In the genomic region with DNA sequence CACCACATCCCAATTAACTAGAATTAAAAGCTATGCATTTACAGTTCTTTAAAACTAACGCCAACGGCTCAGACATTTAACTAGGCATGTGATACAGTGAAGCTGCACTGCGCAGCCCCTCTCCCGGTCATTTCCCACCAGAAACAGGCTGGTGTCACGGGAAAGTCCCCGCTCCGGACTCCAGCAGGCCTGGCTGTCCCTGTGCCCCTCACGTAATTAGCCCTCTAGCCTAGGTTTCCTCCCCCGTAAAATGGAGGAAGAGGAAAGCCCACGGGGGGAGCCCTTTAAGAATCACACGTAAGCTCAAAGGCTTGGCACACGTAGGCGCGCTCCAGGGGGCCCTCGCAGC, we compare ENCODE assay signal across 8 cellular contexts. TPM values are rescaled to one million over a fixed set of nuclear protein-coding genes. Genes with fewer than 3 reads are reported as not detected.
DNase-seq lines count a peak whose midpoint lies in the region; ATAC-seq, FAIRE-seq and TF ChIP-seq lines count a peak whose summit lies in the region.

No MANE protein-coding gene starts in this region.

- H4K8ac ChIP-seq in mesendoderm (ENCODE audit: low read depth, low read length), result no peak overlapping the region

- H3K4me3 Mint-ChIP-seq in Caco-2 (ENCODE audit: unreplicated experiment), result peak overlapping the region; percentile 80

- H2BK5ac ChIP-seq in mesendoderm (ENCODE audit: low read length), result no peak overlapping the region

- no peak overlapping the region for H3K27ac Mint-ChIP-seq in Caco-2 (ENCODE audit: unreplicated experiment)

- no peaks in the 10 kb centered on the region for H3K79me1 ChIP-seq in mesendoderm (ENCODE audit: low read length)

- no peak overlapping the region for H4K5ac ChIP-seq in mesendoderm (ENCODE audit: low read length)

- H3K23ac ChIP-seq in mesendoderm (ENCODE audit: low read length), result no peak overlapping the region

- no peaks in the 10 kb centered on the region for H3K9me3 Mint-ChIP-seq in Caco-2 (ENCODE audit: unreplicated experiment)

- no peak for TF ChIP-seq CTCF in Caco-2 (IDR thresholded peaks at IDR 0.05; ENCODE audit: insufficient read depth in 1 of 2, low read depth in 1 of 2, low read length in 1 of 2, severe bottlenecking in 1 of 2, unreplicated experiment in 1 of 2)
- TF ChIP-seq CTCF in Panc1 (IDR thresholded peaks at IDR 0.05), result no peak
- TF ChIP-seq CTCF in fibroblast of mammary gland (conservative IDR thresholded peaks at IDR 0.05; ENCODE audit: control insufficient read depth, insufficient read depth, low read depth, low read length), result no peak
- TF ChIP-seq CTCF in retinal pigment epithelial cell (conservative IDR thresholded peaks at IDR 0.05; ENCODE audit: low read depth, low read length), result no peak

- no peak for FAIRE-seq in GM12892 (lab: Jason Lieb, UNC)

- POLR2A ChIA-PET in Caco-2 (lab: Charles Lee) (no interaction called here), Panc1 (lab: Charles Lee) (interaction anchor here (0.6 to 1.1 kb wide), 2 partner anchors 13 to 113 kb away, joined by 3 to 9 read pairs; no protein-coding TSS in a partner anchor)

- H3K4me2 ChIP-seq in mesendoderm (ENCODE audit: low read length), result no peak overlapping the region

- DNase-seq in Caco-2 (no peak), Panc1 (ENCODE audit: low read depth, low spot score) (no peak), fibroblast of mammary gland (ENCODE audit: low read depth) (no peak), retinal pigment epithelial cell (ENCODE audit: low read depth) (no peak), mesendoderm (no peak), GM12892 (ENCODE audit: insufficient read length) (no peak)
- DNase-seq in stimulated activated CD4-positive, alpha-beta T cell treated with anti-CD3 and anti-CD28 coated beads, Interleukin-4, amount 100 ng/mL, for 1 hour, result no peak

- peaks cover 23% of the 10 kb centered on the region for H3K27me3 Mint-ChIP-seq in Caco-2 (ENCODE audit: insufficient read depth, unreplicated experiment)

- H3K9ac ChIP-seq in mesendoderm (ENCODE audit: low read length), result no peak overlapping the region

- H3K27ac ChIP-seq in Panc1 (ENCODE audit: low read length), result peak overlapping the region; percentile 72
- H3K27ac ChIP-seq in mesendoderm (ENCODE audit: low read depth, low read length), result no peak overlapping the region

- H3K4me1 ChIP-seq in Caco-2 (peaks cover 3% of the 10 kb centered on the region; the same call in 1 of the 2 replicates), Panc1 (ENCODE audit: control insufficient read depth, insufficient read depth, low read length) (peaks cover 19% of the 10 kb centered on the region), mesendoderm (ENCODE audit: control insufficient read depth, low read depth, low read length) (no peaks in the 10 kb centered on the region)

- no peaks in the 10 kb centered on the region for H3K9me3 ChIP-seq in Caco-2
- H3K9me3 ChIP-seq in Panc1 (ENCODE audit: control insufficient read depth, insufficient read depth, low read depth, low read length), result no peaks in the 10 kb centered on the region

- no peak overlapping the region for H3K4ac ChIP-seq in mesendoderm (ENCODE audit: low read depth, low read length)

- no peak overlapping the region for H2BK120ac ChIP-seq in mesendoderm (ENCODE audit: low read depth, low read length)

- no peak for TF ChIP-seq POLR2A in GM12892 (IDR thresholded peaks at IDR 0.05; ENCODE audit: low read depth, low read length)

- WGBS in mesendoderm (ENCODE audit: extremely low coverage, insufficient coverage, low lambda C conversion rate), result no CpG with 5 or more reads among the region's 15 CpGs

- H3K18ac ChIP-seq in mesendoderm (ENCODE audit: low read length), result no peak overlapping the region

- ATAC-seq in Panc1 (no peak), HG02610 (IDR thresholded peaks at IDR 0.05; ENCODE audit: unreplicated experiment) (no peak)

- CTCF ChIA-PET in Caco-2 (lab: Charles Lee), result interaction anchor here (1.1 to 2.0 kb wide), 3 partner anchors 44 to 114 kb away, joined by 4 to 8 read pairs (median 4); a partner anchor contains a TSS
- CTCF ChIA-PET in Panc1 (lab: Charles Lee), result interaction anchor here (0.7 to 1.0 kb wide), 3 partner anchors 10 to 169 kb away, joined by 3 to 4 read pairs (median 3); no protein-coding TSS in a partner anchor

- H3K56ac ChIP-seq in mesendoderm (ENCODE audit: low read length), result no peak overlapping the region

- intact Hi-C loops in Caco-2 (cut with micrococcal nuclease; ENCODE audit: unreplicated experiment), result loop anchor here (1.0 kb wide), 1 partner anchor 57 kb away; a partner anchor contains a TSS
- intact Hi-C loops in Panc1 (cut with micrococcal nuclease; ENCODE audit: unreplicated experiment), result no loop called here

- in situ Hi-C loops in Panc1 (cut with HindIII; ENCODE audit: low pct_unique_long_range_greater_than_20kb, low sequenced_read_pairs), result no loop called here

- H3K36me3 ChIP-seq in Caco-2 (ENCODE audit: control insufficient read depth, insufficient read depth, low read length), result no peaks in the 10 kb centered on the region
- H3K36me3 ChIP-seq in Panc1 (ENCODE audit: control insufficient read depth, insufficient read depth, low read length), result no peaks in the 10 kb centered on the region
- no peaks in the 10 kb centered on the region for H3K36me3 ChIP-seq in mesendoderm (ENCODE audit: control insufficient read depth, insufficient read depth, low read length)

- H3K4me1 Mint-ChIP-seq in Caco-2 (ENCODE audit: low read depth, unreplicated experiment), result no peaks in the 10 kb centered on the region

- BruUV-seq in Caco-2 (replicated peaks; lab: Mats Ljungman, UMichigan), result no TSS peak
- no TSS peak for BruUV-seq in Panc1 (replicated peaks; lab: Mats Ljungman, UMichigan)

- no peak overlapping the region for H2BK15ac ChIP-seq in mesendoderm (replicated peaks; ENCODE audit: low read depth)

- H2AK5ac ChIP-seq in mesendoderm (ENCODE audit: low read length), result no peak overlapping the region

- no peaks in the 10 kb centered on the region for H3K79me2 ChIP-seq in mesendoderm (ENCODE audit: control insufficient read depth, insufficient read depth, low read length)

- H3K27me3 ChIP-seq in Caco-2 (replicated peaks; ENCODE audit: control insufficient read depth, insufficient read depth, low read length), result no peaks in the 10 kb centered on the region; the same call in none of the 2 replicates
- no peaks in the 10 kb centered on the region for H3K27me3 ChIP-seq in Panc1 (ENCODE audit: control insufficient read depth, insufficient read depth, low read length)
- peaks cover 12% of the 10 kb centered on the region for H3K27me3 ChIP-seq in mesendoderm (ENCODE audit: insufficient read depth, low read length, poor library complexity)

- H3K4me3 ChIP-seq in Caco-2 (ENCODE audit: low read depth, low read length) (no peak overlapping the region), Panc1 (ENCODE audit: low read depth in 2 of 2, low read length in 2 of 2) (peak overlapping the region; percentile 69 to 90), fibroblast of mammary gland (ENCODE audit: control insufficient read depth, low read depth, low read length) (peak overlapping the region; percentile 62), retinal pigment epithelial cell (ENCODE audit: low read length) (peak overlapping the region; percentile 32), mesendoderm (ENCODE audit: low read length) (no peak overlapping the region)

- no peaks in the 10 kb centered on the region for H3K36me3 Mint-ChIP-seq in Caco-2 (ENCODE audit: insufficient read depth, unreplicated experiment)

RNA-seq across cellular contexts. Expression of a gene that starts 47.9 kb away (rescaled TPM):
- total RNA-seq in Caco-2 (2022) (not detected in 2 replicates), Panc1 (2021; ENCODE audit: unreplicated experiment) (17.5 TPM)
- 8.8 TPM for polyA plus RNA-seq in Panc1 (2012; ENCODE audit: insufficient read length)
- polyA plus RNA-seq in mesendoderm (2013, experiment 1 of 2), result 0.37 TPM
- 0.52 TPM for polyA plus RNA-seq in mesendoderm (2013, experiment 2 of 2)
- not detected for polyA plus RNA-seq in GM12892 (2012; ENCODE audit: missing spikeins)

RNA-seq across cellular contexts. Expression of a gene that starts 57.5 kb away (rescaled TPM):
- total RNA-seq in Caco-2 (2022), result 23.8 and 26.8 TPM in 2 replicates
- total RNA-seq in Panc1 (2021; ENCODE audit: unreplicated experiment), result 17.2 TPM
- 13.1 TPM for polyA plus RNA-seq in Panc1 (2012; ENCODE audit: insufficient read length)
- 15.4 TPM for polyA plus RNA-seq in mesendoderm (2013, experiment 1 of 2)
- 15.0 TPM for polyA plus RNA-seq in mesendoderm (2013, experiment 2 of 2)
- 23.5 TPM for polyA plus RNA-seq in GM12892 (2012; ENCODE audit: missing spikeins)

Comparison
In these comparisons a context has a peak if more than half of its experiments do, and no peak if none do; other contexts are left out.
1. H3K4me3 ChIP-seq: peak in Panc1 (2 of 2), fibroblast of mammary gland (single experiment) and retinal pigment epithelial cell (single experiment); none in Caco-2 (single experiment) and mesendoderm (single experiment).
2. RNA of a gene that starts 47.9 kb away (total RNA-seq): 17.5 TPM in Panc1 (single experiment); not detected in Caco-2; every median in the first group is over 10 times any median in the second.